29 cellular contexts compared by ENCODE assay signal in genomic region chr7:88458931-88459330, GRCh38.
"Had no signal": no experiment of that assay in that cellular context is flagged by ENCODE, and none has a peak within 500 bp of the region (broad histone marks: within the 10 kb centered on the region; RNA-seq: fewer than 3 reads in every experiment).

No MANE protein-coding gene starts in this region.

- H3K27me3 Mint-ChIP-seq: activated B cell treated with CpG ODN at 0.5 μM for 24 hours; activated CD4-positive, alpha-beta memory T cell treated with anti-CD3 and anti-CD28 coated beads, Interleukin-2, amount 10 ng/mL, durations not matched to agents 7 days and 5 days; activated CD4-positive, alpha-beta T cell treated with anti-CD3 and anti-CD28 coated beads, Interleukin-2, amount 10 ng/mL, durations not matched to agents 24 days and 14 days; central memory CD8-positive, alpha-beta T cell had no signal

- H3K36me3 Mint-ChIP-seq: activated naive CD8-positive, alpha-beta T cell had no signal

- DNase-seq: activated B cell treated with CpG ODN at 0.5 μM for 24 hours; activated CD4-positive, alpha-beta memory T cell treated with anti-CD3 and anti-CD28 coated beads, Interleukin-2, amount 10 ng/mL, durations not matched to agents 7 days and 5 days; activated CD4-positive, alpha-beta T cell treated with anti-CD3 and anti-CD28 coated beads for 36 hours; activated CD4-positive, alpha-beta T cell treated with anti-CD3 and anti-CD28 coated beads, Interleukin-2, amount 10 ng/mL, durations not matched to agents 24 days and 14 days; activated CD4-positive, alpha-beta T cell treated with anti-CD3 and anti-CD28 coated beads, Interleukin-2, amount 50 U/mL, for 4 hours; activated CD8-positive, alpha-beta memory T cell treated with anti-CD3 and anti-CD28 coated beads, Interleukin-2, amount 50 U/mL, for 48 hours; activated gamma-delta T cell; activated naive CD4-positive, alpha-beta T cell treated with anti-CD3 and anti-CD28 coated beads, Interleukin-2, amount 50 U/mL, for 16 hours; activated naive CD4-positive, alpha-beta T cell treated with Interleukin-2 at 50 U/mL for 16 hours; activated T-cell treated with anti-CD3 and anti-CD28 coated beads for 4 hours; activated T-cell treated with anti-CD3 and anti-CD28 coated beads, Interleukin-2, amount 50 U/mL, for 24 hours; activated T-cell treated with anti-CD3 and anti-CD28 coated beads, Interleukin-2, amount 50 U/mL, for 72 hours; amniotic stem cell; anterior cingulate cortex; brain microvascular endothelial cell; cortex of kidney; dermis blood vessel endothelial cell; effector CD4-positive, alpha-beta T cell; effector memory CD8-positive, alpha-beta T cell; erythroblast; foreskin keratinocyte; gastrocnemius medialis; heart right ventricle; T-helper 2 cell; WERI-Rb-1 had no signal

- H3K27ac Mint-ChIP-seq: activated B cell treated with CpG ODN at 0.5 μM for 24 hours; activated CD4-positive, alpha-beta memory T cell treated with anti-CD3 and anti-CD28 coated beads, Interleukin-2, amount 10 ng/mL, durations not matched to agents 7 days and 5 days; activated CD4-positive, alpha-beta T cell treated with anti-CD3 and anti-CD28 coated beads for 36 hours; activated CD4-positive, alpha-beta T cell treated with anti-CD3 and anti-CD28 coated beads, Interleukin-2, amount 10 ng/mL, durations not matched to agents 24 days and 14 days; activated naive CD8-positive, alpha-beta T cell; activated T-cell treated with anti-CD3 and anti-CD28 coated beads, Interleukin-2, amount 50 U/mL, for 24 hours; activated T-cell treated with anti-CD3 and anti-CD28 coated beads, Interleukin-2, amount 50 U/mL, for 72 hours; effector memory CD8-positive, alpha-beta T cell had no signal

- H3K9me3 ChIP-seq: esophagus muscularis mucosa, gastrocnemius medialis, heart right ventricle had no signal

- H3K27ac ChIP-seq: brain microvascular endothelial cell, esophagus muscularis mucosa, foreskin keratinocyte, gastrocnemius medialis, heart right ventricle, WERI-Rb-1 had no signal

- H3K27me3 ChIP-seq: brain microvascular endothelial cell, esophagus muscularis mucosa, gastrocnemius medialis, heart right ventricle had no signal

- H3K9me3 Mint-ChIP-seq: activated B cell treated with CpG ODN at 0.5 μM for 24 hours; activated CD4-positive, alpha-beta memory T cell treated with anti-CD3 and anti-CD28 coated beads, Interleukin-2, amount 10 ng/mL, durations not matched to agents 7 days and 5 days; activated CD4-positive, alpha-beta T cell treated with anti-CD3 and anti-CD28 coated beads, Interleukin-2, amount 10 ng/mL, durations not matched to agents 24 days and 14 days; activated T-cell treated with anti-CD3 and anti-CD28 coated beads, Interleukin-2, amount 50 U/mL, for 24 hours; activated T-cell treated with anti-CD3 and anti-CD28 coated beads, Interleukin-2, amount 50 U/mL, for 72 hours; central memory CD8-positive, alpha-beta T cell had no signal

- H3K4me3 ChIP-seq: esophagus muscularis mucosa, gastrocnemius medialis, heart right ventricle had no signal

- H3K4me3 Mint-ChIP-seq: activated B cell treated with CpG ODN at 0.5 μM for 24 hours; activated CD4-positive, alpha-beta memory T cell treated with anti-CD3 and anti-CD28 coated beads, Interleukin-2, amount 10 ng/mL, durations not matched to agents 7 days and 5 days; activated CD4-positive, alpha-beta T cell treated with anti-CD3 and anti-CD28 coated beads for 36 hours; activated CD4-positive, alpha-beta T cell treated with anti-CD3 and anti-CD28 coated beads, Interleukin-2, amount 10 ng/mL, durations not matched to agents 24 days and 14 days; activated naive CD8-positive, alpha-beta T cell; activated T-cell treated with anti-CD3 and anti-CD28 coated beads, Interleukin-2, amount 50 U/mL, for 24 hours; activated T-cell treated with anti-CD3 and anti-CD28 coated beads, Interleukin-2, amount 50 U/mL, for 72 hours; central memory CD8-positive, alpha-beta T cell; effector memory CD8-positive, alpha-beta T cell had no signal

- H3K4me1 Mint-ChIP-seq: activated B cell treated with CpG ODN at 0.5 μM for 24 hours; activated CD4-positive, alpha-beta memory T cell treated with anti-CD3 and anti-CD28 coated beads, Interleukin-2, amount 10 ng/mL, durations not matched to agents 7 days and 5 days; activated CD4-positive, alpha-beta T cell treated with anti-CD3 and anti-CD28 coated beads for 36 hours; activated CD4-positive, alpha-beta T cell treated with anti-CD3 and anti-CD28 coated beads, Interleukin-2, amount 10 ng/mL, durations not matched to agents 24 days and 14 days; central memory CD8-positive, alpha-beta T cell had no signal

- ATAC-seq: activated CD4-positive, alpha-beta T cell treated with anti-CD3 and anti-CD28 coated beads for 36 hours; activated CD4-positive, CD25-positive, alpha-beta regulatory T cell treated with anti-CD3 and anti-CD28 coated beads, Interleukin-2, amount 50 U/mL, for 24 hours; activated T-cell treated with anti-CD3 and anti-CD28 coated beads, Interleukin-2, amount 50 U/mL, for 72 hours; effector memory CD8-positive, alpha-beta T cell; foreskin keratinocyte; gastrocnemius medialis; heart right ventricle had no signal

- H3K36me3 ChIP-seq: brain microvascular endothelial cell, esophagus muscularis mucosa, gastrocnemius medialis, heart right ventricle, WERI-Rb-1 had no signal

- H3K4me1 ChIP-seq: esophagus muscularis mucosa, foreskin keratinocyte, gastrocnemius medialis had no signal
